Comparison of ENCODE assay signal across 25 cellular contexts in the genomic region with DNA sequence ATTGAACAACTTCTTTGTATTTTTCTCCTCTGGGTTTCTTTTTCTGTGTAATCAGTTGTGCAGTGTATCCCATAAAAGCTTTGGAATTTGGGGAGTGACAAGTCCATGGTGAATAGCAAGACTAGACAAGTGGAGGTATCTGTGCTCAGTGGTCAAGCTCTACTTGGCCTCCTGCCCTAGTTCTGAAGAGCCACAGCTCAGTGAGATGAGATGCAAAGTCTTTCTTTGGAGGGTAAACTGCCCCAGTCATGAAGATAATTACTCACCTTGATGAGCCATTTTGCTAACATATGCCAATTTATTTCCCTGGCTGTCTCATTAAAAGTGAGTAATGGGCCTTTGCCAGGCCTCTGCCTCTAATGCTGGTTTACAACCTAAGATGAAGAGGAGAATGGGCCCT.
"Had no signal": no experiment of that assay in that cellular context is flagged by ENCODE, and none has a peak within 500 bp of the region (broad histone marks: within the 10 kb centered on the region; RNA-seq: fewer than 3 reads in every experiment).

No MANE protein-coding gene starts in this region.

- DNase-seq: activated CD4-positive, alpha-beta T cell treated with anti-CD3 and anti-CD28 coated beads, Interleukin-2, amount 10 ng/mL, durations not matched to agents 7 days and 5 days; activated CD8-positive, alpha-beta memory T cell treated with anti-CD3 and anti-CD28 coated beads, Interleukin-2, amount 10 ng/mL, durations not matched to agents 7 days and 5 days; activated CD8-positive, alpha-beta T cell treated with anti-CD3 and anti-CD28 coated beads for 36 hours; activated gamma-delta T cell; activated naive CD4-positive, alpha-beta T cell treated with anti-CD3 and anti-CD28 coated beads, Interleukin-2, amount 50 U/mL, for 16 hours; activated naive CD8-positive, alpha-beta T cell treated with anti-CD3 and anti-CD28 coated beads, Interleukin-2, amount 50 U/mL, for 24 hours; activated T-cell treated with anti-CD3 and anti-CD28 coated beads for 4 hours; caudate nucleus; dermis blood vessel endothelial cell; effector CD8-positive, alpha-beta T cell; gastrocnemius medialis; islet precursor cell; naive thymus-derived CD8-positive, alpha-beta T cell; posterior cingulate gyrus; right lobe of liver; small intestine; stimulated activated CD4-positive, alpha-beta T cell treated with anti-CD3 and anti-CD28 coated beads, Interleukin-2, amount 100 ng/mL, for 24 hours; stomach; transverse colon had no signal

- H3K9me3 Mint-ChIP-seq: activated CD4-positive, alpha-beta T cell treated with anti-CD3 and anti-CD28 coated beads, Interleukin-2, amount 10 ng/mL, durations not matched to agents 7 days and 5 days had no signal

- H3K27me3 Mint-ChIP-seq: activated CD4-positive, alpha-beta T cell treated with anti-CD3 and anti-CD28 coated beads, Interleukin-2, amount 10 ng/mL, durations not matched to agents 7 days and 5 days; activated CD8-positive, alpha-beta memory T cell treated with anti-CD3 and anti-CD28 coated beads, Interleukin-2, amount 10 ng/mL, durations not matched to agents 7 days and 5 days had no signal

- H3K4me3 ChIP-seq: gastrocnemius medialis, lung, neural progenitor cell, right lobe of liver, stomach, transverse colon had no signal

- H3K27ac Mint-ChIP-seq: activated CD4-positive, alpha-beta T cell treated with anti-CD3 and anti-CD28 coated beads, Interleukin-2, amount 10 ng/mL, durations not matched to agents 7 days and 5 days; activated CD8-positive, alpha-beta memory T cell treated with anti-CD3 and anti-CD28 coated beads, Interleukin-2, amount 10 ng/mL, durations not matched to agents 7 days and 5 days; activated CD8-positive, alpha-beta T cell treated with anti-CD3 and anti-CD28 coated beads for 36 hours; activated naive CD8-positive, alpha-beta T cell treated with anti-CD3 and anti-CD28 coated beads, Interleukin-2, amount 50 U/mL, for 24 hours; naive thymus-derived CD8-positive, alpha-beta T cell; neural progenitor cell; stimulated activated effector memory CD8-positive, alpha-beta T cell treated with anti-CD3 and anti-CD28 coated beads, Interleukin-12 subunit alpha, Interleukin-12 subunit beta, amount 100 ng/mL, for 72 hours had no signal

- H3K4me1 Mint-ChIP-seq: activated CD4-positive, alpha-beta T cell treated with anti-CD3 and anti-CD28 coated beads, Interleukin-2, amount 10 ng/mL, durations not matched to agents 7 days and 5 days; activated CD8-positive, alpha-beta memory T cell treated with anti-CD3 and anti-CD28 coated beads, Interleukin-2, amount 10 ng/mL, durations not matched to agents 7 days and 5 days; activated naive CD8-positive, alpha-beta T cell treated with anti-CD3 and anti-CD28 coated beads, Interleukin-2, amount 50 U/mL, for 24 hours; naive thymus-derived CD8-positive, alpha-beta T cell; stimulated activated effector memory CD8-positive, alpha-beta T cell treated with anti-CD3 and anti-CD28 coated beads, Interleukin-12 subunit alpha, Interleukin-12 subunit beta, amount 100 ng/mL, for 72 hours had no signal

- ATAC-seq: activated CD4-positive, CD25-positive, alpha-beta regulatory T cell treated with anti-CD3 and anti-CD28 coated beads, Interleukin-2, amount 50 U/mL, for 24 hours; activated CD8-positive, alpha-beta memory T cell treated with anti-CD3 and anti-CD28 coated beads, Interleukin-2, amount 10 ng/mL, durations not matched to agents 7 days and 5 days; activated CD8-positive, alpha-beta T cell treated with anti-CD3 and anti-CD28 coated beads for 36 hours; activated naive CD8-positive, alpha-beta T cell treated with anti-CD3 and anti-CD28 coated beads, Interleukin-2, amount 50 U/mL, for 24 hours; esophagus mucosa; gastrocnemius medialis; left lobe of liver; naive thymus-derived CD8-positive, alpha-beta T cell; right lobe of liver; stimulated activated effector memory CD8-positive, alpha-beta T cell treated with anti-CD3 and anti-CD28 coated beads, Interleukin-12 subunit alpha, Interleukin-12 subunit beta, amount 100 ng/mL, for 72 hours had no signal

- H3K4me3 Mint-ChIP-seq: activated CD4-positive, alpha-beta T cell treated with anti-CD3 and anti-CD28 coated beads, Interleukin-2, amount 10 ng/mL, durations not matched to agents 7 days and 5 days; activated CD8-positive, alpha-beta memory T cell treated with anti-CD3 and anti-CD28 coated beads, Interleukin-2, amount 10 ng/mL, durations not matched to agents 7 days and 5 days; activated CD8-positive, alpha-beta T cell treated with anti-CD3 and anti-CD28 coated beads for 36 hours; activated naive CD8-positive, alpha-beta T cell treated with anti-CD3 and anti-CD28 coated beads, Interleukin-2, amount 50 U/mL, for 24 hours; naive thymus-derived CD8-positive, alpha-beta T cell; neural progenitor cell; stimulated activated effector memory CD8-positive, alpha-beta T cell treated with anti-CD3 and anti-CD28 coated beads, Interleukin-12 subunit alpha, Interleukin-12 subunit beta, amount 100 ng/mL, for 72 hours had no signal

- H3K36me3 Mint-ChIP-seq: activated CD8-positive, alpha-beta memory T cell treated with anti-CD3 and anti-CD28 coated beads, Interleukin-2, amount 10 ng/mL, durations not matched to agents 7 days and 5 days; naive thymus-derived CD8-positive, alpha-beta T cell; neural progenitor cell; stimulated activated effector memory CD8-positive, alpha-beta T cell treated with anti-CD3 and anti-CD28 coated beads, Interleukin-12 subunit alpha, Interleukin-12 subunit beta, amount 100 ng/mL, for 72 hours had no signal
